ENCODE assay signal across 28 cellular contexts in genomic region chr1:66296901-66297300, GRCh38.
DNase-seq lines count a peak whose midpoint lies in the region; ATAC-seq, FAIRE-seq and TF ChIP-seq lines count a peak whose summit lies in the region.
"Had no signal": no experiment of that assay in that cellular context is flagged by ENCODE, and none has a peak within 500 bp of the region (broad histone marks: within the 10 kb centered on the region; RNA-seq: fewer than 3 reads in every experiment).

No MANE protein-coding gene starts in this region.

- no peaks in the 10 kb centered on the region for H3K79me2 ChIP-seq in Karpas-422 (ENCODE audit: low read length)

- TF ChIP-seq CTCF in body of pancreas (IDR thresholded peaks at IDR 0.05), result no peak
- no peak for TF ChIP-seq CTCF in fibroblast of the aortic adventitia (IDR thresholded peaks at IDR 0.05; ENCODE audit: insufficient read depth, low read length)

- H3K9me3 ChIP-seq in body of pancreas, result no peaks in the 10 kb centered on the region
- H3K9me3 ChIP-seq in Karpas-422 (ENCODE audit: low read length), result no peaks in the 10 kb centered on the region
- H3K9me3 ChIP-seq: Caco-2, MG63 had no signal

- peaks cover 27% of the 10 kb centered on the region for H3K4me1 Mint-ChIP-seq in activated CD4-positive, alpha-beta T cell treated with anti-CD3 and anti-CD28 coated beads, Interleukin-2, amount 10 ng/mL, durations not matched to agents 24 days and 14 days

- DNase-seq in COLO829 (ENCODE audit: low spot score) (peak; percentile 35), GM18507 (ENCODE audit: extremely low spot score, insufficient read length, low read depth) (no peak), body of pancreas (no peak), fibroblast of the aortic adventitia (ENCODE audit: low read depth) (peak; percentile 35), Karpas-422 (no peak)
- no peak for DNase-seq in activated CD4-positive, alpha-beta T cell treated with anti-CD3 and anti-CD28 coated beads, Interleukin-2, amount 10 ng/mL, durations not matched to agents 24 days and 14 days
- DNase-seq: C1 segment of cervical spinal cord; Caco-2; CD4-positive, alpha-beta memory T cell; DMS 273 treated with DMSO at 0.1 percent for 48 hours; DMS79; EL; GDM1; GM23248; H7; MG63; NCI-H2029; NCI-H2227 treated with DMSO at 0.1 percent for 48 hours; NCI-H526 treated with DMSO at 0.1 percent for 48 hours; SHP77 treated with DMSO at 0.1 percent for 48 hours; SW 1271 had no signal

- H3K27ac ChIP-seq in body of pancreas (peak overlapping the region in 3 of 4 donors; percentile 2 to 46 (median 24)), Karpas-422 (ENCODE audit: low read length) (no peak overlapping the region)
- H3K27ac ChIP-seq: GM23248, SK-N-MC had no signal

- no peak overlapping the region for H3K4me2 ChIP-seq in Karpas-422 (ENCODE audit: low read depth, low read length, poor library complexity, severe bottlenecking)

- no peaks in the 10 kb centered on the region for H3K27me3 ChIP-seq in body of pancreas
- no peaks in the 10 kb centered on the region for H3K27me3 ChIP-seq in Karpas-422 (ENCODE audit: low read length)
- H3K27me3 ChIP-seq: MG63 had no signal

- H3K36me3 Mint-ChIP-seq in activated CD4-positive, alpha-beta T cell treated with anti-CD3 and anti-CD28 coated beads, Interleukin-2, amount 10 ng/mL, durations not matched to agents 24 days and 14 days (ENCODE audit: low read depth), result no peaks in the 10 kb centered on the region
- H3K36me3 Mint-ChIP-seq: CD4-positive, alpha-beta memory T cell had no signal

- WGBS in body of pancreas, 2 donors, result 53% methylated on average over 6 of the region's 6 CpGs

- H3K4me3 ChIP-seq in body of pancreas (no peak overlapping the region), fibroblast of the aortic adventitia (ENCODE audit: low read depth, low read length) (no peak overlapping the region), Karpas-422 (ENCODE audit: low read length) (no peak overlapping the region)
- H3K4me3 ChIP-seq: GM12878, GM23248, K562, MG63, SK-N-MC had no signal

- H3K36me3 ChIP-seq in body of pancreas (replicated peaks in 1 of 2; ENCODE audit: insufficient read depth in 1 of 2, low read depth in 2 of 2) (no peaks in the 10 kb centered on the region), Karpas-422 (ENCODE audit: insufficient read depth, low read length) (no peaks in the 10 kb centered on the region)
- H3K36me3 ChIP-seq: MG63 had no signal

- H3K27ac Mint-ChIP-seq in activated CD4-positive, alpha-beta T cell treated with anti-CD3 and anti-CD28 coated beads, Interleukin-2, amount 10 ng/mL, durations not matched to agents 24 days and 14 days, result no peak overlapping the region
- H3K27ac Mint-ChIP-seq: CD4-positive, alpha-beta memory T cell had no signal

- H4K20me1 ChIP-seq in Karpas-422 (ENCODE audit: insufficient read depth, low read depth, low read length), result no peaks in the 10 kb centered on the region

- H2AFZ ChIP-seq in Karpas-422 (ENCODE audit: low read length), result no peak overlapping the region
- H2AFZ ChIP-seq: GM23248 had no signal

- TF ChIP-seq POLR2A in body of pancreas (IDR thresholded peaks at IDR 0.05), result no peak

- no peaks in the 10 kb centered on the region for H3K9me2 ChIP-seq in Karpas-422 (replicated peaks; ENCODE audit: insufficient read depth, low read length)

- FAIRE-seq in GM18507 (lab: Jason Lieb, UNC), result peak; percentile 56
- FAIRE-seq: GM12878, HTR-8/SVneo, K562 had no signal

- no peak overlapping the region for H3K4me3 Mint-ChIP-seq in activated CD4-positive, alpha-beta T cell treated with anti-CD3 and anti-CD28 coated beads, Interleukin-2, amount 10 ng/mL, durations not matched to agents 24 days and 14 days
- H3K4me3 Mint-ChIP-seq: CD4-positive, alpha-beta memory T cell had no signal

- intact Hi-C loops in body of pancreas (cut with DNase I), result no loop called here
- intact Hi-C loops in activated CD4-positive, alpha-beta T cell treated with anti-CD3 and anti-CD28 coated beads, Interleukin-2, amount 10 ng/mL, durations not matched to agents 24 days and 14 days (cut with micrococcal nuclease), result no loop called here

- no peak overlapping the region for H3K9ac ChIP-seq in Karpas-422 (ENCODE audit: low read length)
- H3K9ac ChIP-seq: GM23248 had no signal

- no peak for ATAC-seq in body of pancreas
- ATAC-seq in GM21576 (IDR thresholded peaks at IDR 0.05; ENCODE audit: unreplicated experiment), result no peak
- no peak for ATAC-seq in GM19452 (IDR thresholded peaks at IDR 0.05; ENCODE audit: unreplicated experiment)
- ATAC-seq: GM12878, K562, Panc1 had no signal

- H3K4me1 ChIP-seq in body of pancreas (no peaks in the 10 kb centered on the region), Karpas-422 (ENCODE audit: low read length) (peaks cover 9% of the 10 kb centered on the region)
- H3K4me1 ChIP-seq: Caco-2 had no signal

- peaks cover 4% of the 10 kb centered on the region for H3K9me3 Mint-ChIP-seq in activated CD4-positive, alpha-beta T cell treated with anti-CD3 and anti-CD28 coated beads, Interleukin-2, amount 10 ng/mL, durations not matched to agents 24 days and 14 days
- H3K9me3 Mint-ChIP-seq: CD4-positive, alpha-beta memory T cell had no signal

- H3K27me3 Mint-ChIP-seq in activated CD4-positive, alpha-beta T cell treated with anti-CD3 and anti-CD28 coated beads, Interleukin-2, amount 10 ng/mL, durations not matched to agents 24 days and 14 days, result no peaks in the 10 kb centered on the region
- H3K27me3 Mint-ChIP-seq: CD4-positive, alpha-beta memory T cell had no signal

Comparison
In these comparisons a context has a peak if more than half of its experiments do, and no peak if none do; other contexts are left out.
1. DNase-seq: peak in COLO829 (single experiment) and fibroblast of the aortic adventitia (single experiment); none in GM18507 (single experiment), body of pancreas (0 of 4), activated CD4-positive, alpha-beta T cell treated with anti-CD3 and anti-CD28 coated beads, Interleukin-2, amount 10 ng/mL, durations not matched to agents 24 days and 14 days (single experiment) and Karpas-422 (single experiment).